In genomic region chr3:158801200-158801599, GRCh38 we compare ENCODE assay signal across 8 cellular contexts. TPM values are rescaled to one million over a fixed set of nuclear protein-coding genes. Genes with fewer than 3 reads are reported as not detected.
DNase-seq lines count a peak whose midpoint lies in the region; ATAC-seq and TF ChIP-seq lines count a peak whose summit lies in the region.

No MANE protein-coding gene starts in this region.

- H2AFZ ChIP-seq in GM23338 (peak overlapping the region; percentile 99), fibroblast of lung (ENCODE audit: low read length) (peak overlapping the region; percentile 37), neuron (ENCODE audit: low read depth, low read length) (peak overlapping the region; percentile 95)

- H3K9me3 ChIP-seq in fibroblast of lung (ENCODE audit: control insufficient read depth, insufficient read depth, low read depth, low read length) (no peaks in the 10 kb centered on the region), neuron (ENCODE audit: low read length) (no peaks in the 10 kb centered on the region)

- no peaks in the 10 kb centered on the region for H3K9me2 ChIP-seq in GM23338 (ENCODE audit: insufficient read depth)

- H3K9me3 Mint-ChIP-seq in GM23338 (no peaks in the 10 kb centered on the region), T-cell (no peaks in the 10 kb centered on the region)

- H3K4me1 Mint-ChIP-seq in GM23338: peaks cover 8% of the 10 kb centered on the region; the same call in 2 of the 3 replicates
- peaks cover 37 to 40% (median 40%) of the 10 kb centered on the region in 3 donors for H3K4me1 Mint-ChIP-seq in T-cell

- no peaks in the 10 kb centered on the region for H3K36me3 ChIP-seq in GM23338 (ENCODE audit: insufficient read depth)
- no peaks in the 10 kb centered on the region for H3K36me3 ChIP-seq in fibroblast of lung (ENCODE audit: control insufficient read depth, insufficient read depth, low read length)
- no peaks in the 10 kb centered on the region for H3K36me3 ChIP-seq in neuron (ENCODE audit: insufficient read depth, low read length)

- H3K4me3 ChIP-seq in GM23338 (peak overlapping the region; percentile 88), fibroblast of lung (replicated peaks in 1 of 4; ENCODE audit: control extremely low read depth in 1 of 4, insufficient read depth in 1 of 4, low read depth in 3 of 4, low read length in 4 of 4) (peak overlapping the region; percentile 74 to 97 (median 90)), neuron (ENCODE audit: low read length) (peak overlapping the region; percentile 82)

- H3K79me2 ChIP-seq in GM23338 (replicated peaks; ENCODE audit: insufficient read depth) (no peaks in the 10 kb centered on the region), fibroblast of lung (ENCODE audit: control insufficient read depth, insufficient read depth, low read length) (peaks cover 22% of the 10 kb centered on the region)

- POLR2A ChIA-PET in T-cell (lab: Charles Lee): interaction anchor here in 1 of 2 donors (0.5 to 1.2 kb wide), 3 partner anchors 157 to 1646 kb away, joined by 3 to 6 read pairs (median 3); partner anchors contain the start of gene GFM1

- no peak for TF ChIP-seq CTCF in GM23338 (conservative IDR thresholded peaks at IDR 0.05; ENCODE audit: low read depth in 2 of 2)
- no peak for TF ChIP-seq CTCF in fibroblast of lung (conservative IDR thresholded peaks at IDR 0.05 in 1 of 2, IDR thresholded peaks at IDR 0.05 in 1 of 2; ENCODE audit: low read depth in 1 of 2, low read length in 2 of 2)

- CTCF ChIA-PET in T-cell (lab: Charles Lee): interaction anchor here (0.6 to 3.5 kb wide), 9 partner anchors 10 to 157 kb away, joined by 3 to 16 read pairs (median 6); partner anchors contain the start of genes GFM1 (in 1 of the 2) and LXN (in 1 of the 2)

- H3K4me3 Mint-ChIP-seq in GM23338 (peak overlapping the region; percentile 86), T-cell (peak overlapping the region; percentile 85 to 89 (median 89))

- H3K4me1 ChIP-seq in GM23338 (ENCODE audit: insufficient read depth) (peaks cover 16% of the 10 kb centered on the region), fibroblast of lung (ENCODE audit: control insufficient read depth, extremely low read depth, insufficient read depth, low read length) (peaks cover 3% of the 10 kb centered on the region), neuron (ENCODE audit: insufficient read depth, low read length) (peaks cover 12% of the 10 kb centered on the region)

- peaks cover 44% of the 10 kb centered on the region for H3K27me3 ChIP-seq in GM23338 (ENCODE audit: insufficient read depth)
- no peaks in the 10 kb centered on the region for H3K27me3 ChIP-seq in fibroblast of lung (ENCODE audit: control insufficient read depth, insufficient read depth, low read length)
- no peaks in the 10 kb centered on the region for H3K27me3 ChIP-seq in neuron (ENCODE audit: insufficient read depth, low read length)

- peak; percentile 46 for DNase-seq in GM23338 (ENCODE audit: low spot score)
- DNase-seq in T-cell: peak in 2 of 34 experiments; percentile 2 to 10
- peak; percentile 20 to 47 for DNase-seq in fibroblast of lung (ENCODE audit: low read depth in 2 of 2)
- no peak for DNase-seq in stimulated activated naive CD4-positive, alpha-beta T cell (lab: John Stamatoyannopoulos, UW)
- no peak for DNase-seq in middle frontal gyrus (ENCODE audit: extremely low spot score, low spot score)

- H4K20me1 ChIP-seq in GM23338 (replicated peaks; ENCODE audit: insufficient read depth): no peaks in the 10 kb centered on the region
- no peaks in the 10 kb centered on the region for H4K20me1 ChIP-seq in fibroblast of lung (ENCODE audit: control insufficient read depth, extremely low read depth, insufficient read depth, low read length)

- H3K9ac ChIP-seq in fibroblast of lung (ENCODE audit: insufficient read depth, low read length): peak overlapping the region; percentile 78

- no peak overlapping the region for H3K27ac ChIP-seq in GM23338 (ENCODE audit: low read depth)
- peak overlapping the region; percentile 64 for H3K27ac ChIP-seq in fibroblast of lung (ENCODE audit: insufficient read depth, low read length)

- H3K4me2 ChIP-seq in GM23338 (peak overlapping the region; percentile 98), fibroblast of lung (ENCODE audit: extremely low read depth, insufficient read depth, low read length) (peak overlapping the region; percentile 84)

- no peaks in the 10 kb centered on the region for H3K36me3 Mint-ChIP-seq in GM23338 (ENCODE audit: low read depth)
- peaks cover 11% of the 10 kb centered on the region for H3K36me3 Mint-ChIP-seq in T-cell

- no peak overlapping the region for H3K27ac Mint-ChIP-seq in GM23338
- peak overlapping the region; percentile 92 to 93 for H3K27ac Mint-ChIP-seq in T-cell

- H3K27me3 Mint-ChIP-seq in GM23338 (ENCODE audit: insufficient read depth, low read depth, poor library complexity) (peaks cover 22% of the 10 kb centered on the region), T-cell (no peaks in the 10 kb centered on the region)

- peak; percentile 65 for ATAC-seq in GM23338
- no peak for ATAC-seq in T-cell (replicated peaks in 1 of 4)
- no peak for ATAC-seq in GM21737 (IDR thresholded peaks at IDR 0.05; ENCODE audit: unreplicated experiment)
- no peak for ATAC-seq in HG03565 (IDR thresholded peaks at IDR 0.05; ENCODE audit: unreplicated experiment)

- no peaks in the 10 kb centered on the region for H3F3A ChIP-seq in GM23338 (replicated peaks; ENCODE audit: low read depth)

TF ChIP-seq in GM23338, 12 proteins besides CTCF, POLR2A, EP300 and RAD21:
- TF ChIP-seq EZH2 (IDR thresholded peaks at IDR 0.05; ENCODE audit: low read depth, unreplicated experiment) (peak; percentile 55), ZNF462 (CRISPR knock-in tag; IDR thresholded peaks at IDR 0.05) (no peak)
TF ChIP-seq in GM23338: peak in this region for 1.

RNA-seq across cellular contexts. Expression of gene MFSD1, which starts 0.7 kb away (rescaled TPM):
- 16.9 and 28.4 TPM in 2 replicates for total RNA-seq in GM23338 (2014; rRNA removed; shearing (Covaris generic))
- 3.3 and 4.3 TPM in 2 replicates for polyA plus RNA-seq in GM23338 (2016; fragmentation: Nextera tagmentation; extraction: Ambion mirVana)
- 10 to 100 TPM; 17.7 to 28.3 (median 25.5) TPM for total RNA-seq in T-cell
- 117 and 159 TPM in 2 replicates for total RNA-seq in fibroblast of lung
- polyA plus RNA-seq in fibroblast of lung: 103 and 127 TPM in 2 replicates
- 55.0 and 85.8 TPM in 2 replicates for polyA plus RNA-seq in fibroblast of lung (2012)
- 47.7 and 99.9 TPM in 2 replicates for polyA minus RNA-seq in fibroblast of lung (ENCODE audit: low replicate concordance)

Comparison
In these comparisons a context has a peak if more than half of its experiments do, and no peak if none do; other contexts are left out.
1. DNase-seq: peak in GM23338 (single experiment) and fibroblast of lung (2 of 2); none in stimulated activated naive CD4-positive, alpha-beta T cell (0 of 6) and middle frontal gyrus (single experiment).
2. H2AFZ ChIP-seq: peak in every context shown above with its lines; median percentile 99 in GM23338; 95 in neuron; 37 in fibroblast of lung.
3. Peak in every context shown above with its lines, with median percentiles within 50 percentile points of each other: H3K4me3 ChIP-seq.